ENCODE assay signal across 9 cellular contexts in the genomic region with DNA sequence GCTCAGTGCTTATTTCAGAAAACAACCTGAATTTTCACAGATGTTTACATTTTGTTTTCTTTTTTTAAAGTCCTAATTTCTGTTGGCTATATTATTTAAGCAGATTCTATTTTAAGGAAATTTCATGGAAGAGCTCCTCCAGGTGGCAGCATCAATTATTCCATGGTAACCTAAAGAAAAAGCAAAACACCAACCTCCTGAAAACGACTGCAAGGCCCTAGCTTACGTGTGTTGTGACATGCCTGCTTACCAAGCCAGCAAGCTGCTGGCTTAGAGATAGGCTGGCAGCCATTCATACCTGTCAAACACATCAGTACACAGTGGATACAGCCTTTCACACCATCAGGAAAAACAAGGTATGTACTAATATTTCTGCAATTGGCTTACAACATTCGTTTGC.
DNase-seq lines count a peak whose midpoint lies in the region; ATAC-seq, FAIRE-seq and TF ChIP-seq lines count a peak whose summit lies in the region.
"Had no signal": no experiment of that assay in that cellular context is flagged by ENCODE, and none has a peak within 500 bp of the region (broad histone marks: within the 10 kb centered on the region; RNA-seq: fewer than 3 reads in every experiment).

No MANE protein-coding gene starts in this region.

- peak; percentile 55 for DNase-seq in GM23248
- no peak for DNase-seq in PC-9
- peak; percentile 37 to 72 for DNase-seq in fibroblast of lung (ENCODE audit: low read depth in 2 of 2)
- DNase-seq in pancreas: peak in 4 of 6 donors; percentile 53 to 77 (median 70)
- DNase-seq in activated CD4-positive, alpha-beta T cell treated with anti-CD3 and anti-CD28 coated beads for 4 hours: no peak
- DNase-seq in stimulated activated CD4-positive, alpha-beta T cell treated with anti-CD3 and anti-CD28 coated beads, Interleukin-2, amount 100 ng/mL, for 48 hours: no peak
- DNase-seq: effector memory CD8-positive, alpha-beta T cell had no signal

- H3F3A ChIP-seq in GM23248 (ENCODE audit: insufficient read depth) (no peaks in the 10 kb centered on the region; the same call in 1 of the 2 replicates), PC-9 (ENCODE audit: insufficient read depth, low read depth) (peaks cover 5% of the 10 kb centered on the region; the same call in 1 of the 2 replicates)

- BruUV-seq in PC-9 (replicated peaks; lab: Mats Ljungman, UMichigan): no TSS peak

- peak; percentile 98 to 100 (median 100) for ATAC-seq in pancreas
- ATAC-seq in HG02642 (IDR thresholded peaks at IDR 0.05; ENCODE audit: poor library complexity, unreplicated experiment): no peak
- no peak for ATAC-seq in HG02973 (IDR thresholded peaks at IDR 0.05; ENCODE audit: unreplicated experiment)
- ATAC-seq: effector memory CD8-positive, alpha-beta T cell had no signal

- POLR2A ChIA-PET in PC-9 (lab: Charles Lee; ENCODE audit: unreplicated experiment): interaction anchor here (0.7 kb wide), 1 partner anchor 27 kb away, joined by 3 read pairs; no protein-coding TSS in a partner anchor

- CTCF ChIA-PET in PC-9 (lab: Charles Lee): interaction anchor here (0.6 to 1.2 kb wide), 8 partner anchors 70 to 831 kb away, joined by 3 to 15 read pairs (median 6); no protein-coding TSS in a partner anchor

- H4K20me1 ChIP-seq in GM23248 (ENCODE audit: insufficient read depth) (no peaks in the 10 kb centered on the region), PC-9 (ENCODE audit: insufficient read depth) (no peaks in the 10 kb centered on the region), fibroblast of lung (ENCODE audit: control insufficient read depth, extremely low read depth, insufficient read depth, low read length) (no peaks in the 10 kb centered on the region)

- no peak overlapping the region for H3K4me2 ChIP-seq in GM23248 (ENCODE audit: unreplicated experiment)
- no peak overlapping the region for H3K4me2 ChIP-seq in PC-9
- H3K4me2 ChIP-seq in fibroblast of lung (ENCODE audit: extremely low read depth, insufficient read depth, low read length): no peak overlapping the region

- WGBS in GM23248 (ENCODE audit: low coverage in 1 of 2, low lambda C conversion rate in 2 of 2, missing lambda C conversion rate in 2 of 2), 2 experiments: 56 to 59% methylated on average over 3 of the region's 3 CpGs
- WGBS in pancreas, 2 donors: 5 to 6% methylated on average over 3 of the region's 3 CpGs

- TF ChIP-seq CTCF in PC-9 (conservative IDR thresholded peaks at IDR 0.05): peak; percentile 53
- peak; percentile 33 to 48 for TF ChIP-seq CTCF in fibroblast of lung (conservative IDR thresholded peaks at IDR 0.05 in 1 of 2, IDR thresholded peaks at IDR 0.05 in 1 of 2; ENCODE audit: low read depth in 1 of 2, low read length in 2 of 2)
- TF ChIP-seq CTCF in pancreas (IDR thresholded peaks at IDR 0.05): no peak

- in situ Hi-C loops in GM23248 (cut with MboI): loop anchor here (25.0 kb wide), 1 partner anchor 89 kb away; no protein-coding TSS in a partner anchor

- H3K79me2 ChIP-seq in GM23248 (ENCODE audit: insufficient read depth) (peaks cover 44% of the 10 kb centered on the region; the same call in 1 of the 2 replicates), PC-9 (ENCODE audit: low read depth) (no peaks in the 10 kb centered on the region), fibroblast of lung (ENCODE audit: control insufficient read depth, insufficient read depth, low read length) (peaks cover 5% of the 10 kb centered on the region)

- H3K9ac ChIP-seq in GM23248 (no peak overlapping the region), fibroblast of lung (ENCODE audit: insufficient read depth, low read length) (no peak overlapping the region)

- H3K27me3 ChIP-seq in GM23248 (replicated peaks; ENCODE audit: insufficient read depth) (no peaks in the 10 kb centered on the region), PC-9 (ENCODE audit: insufficient read depth, low read depth) (no peaks in the 10 kb centered on the region), fibroblast of lung (ENCODE audit: control insufficient read depth, insufficient read depth, low read length) (no peaks in the 10 kb centered on the region), pancreas (no peaks in the 10 kb centered on the region)

- H2AFZ ChIP-seq in GM23248 (no peak overlapping the region), PC-9 (no peak overlapping the region), fibroblast of lung (ENCODE audit: low read length) (no peak overlapping the region)

- H3K4me3 ChIP-seq in GM23248 (no peak overlapping the region), PC-9 (no peak overlapping the region), fibroblast of lung (replicated peaks in 1 of 4; ENCODE audit: control extremely low read depth in 1 of 4, insufficient read depth in 1 of 4, low read depth in 3 of 4, low read length in 4 of 4) (no peak overlapping the region), pancreas (no peak overlapping the region)

- intact Hi-C loops in PC-9 (cut with micrococcal nuclease; ENCODE audit: unreplicated experiment): loop anchor here (5.0 kb wide), 1 partner anchor 204 kb away; no protein-coding TSS in a partner anchor
- intact Hi-C loops in pancreas (cut with DNase I): no loop called here

- peaks cover 31% of the 10 kb centered on the region for H3K36me3 ChIP-seq in GM23248 (ENCODE audit: low read depth)
- peaks cover 3% of the 10 kb centered on the region for H3K36me3 ChIP-seq in PC-9 (ENCODE audit: low read depth)
- H3K36me3 ChIP-seq in fibroblast of lung (ENCODE audit: control insufficient read depth, insufficient read depth, low read length): peaks cover 3% of the 10 kb centered on the region
- peaks cover 0 to 24% (median 4%) of the 10 kb centered on the region in 3 donors for H3K36me3 ChIP-seq in pancreas

- no peaks in the 10 kb centered on the region for H3K9me2 ChIP-seq in GM23248 (ENCODE audit: insufficient read depth)
- no peaks in the 10 kb centered on the region for H3K9me2 ChIP-seq in PC-9 (ENCODE audit: insufficient read depth)

- H3K27ac ChIP-seq in GM23248 (no peak overlapping the region), PC-9 (no peak overlapping the region), fibroblast of lung (ENCODE audit: insufficient read depth, low read length) (peak overlapping the region; percentile 39), pancreas (peak overlapping the region in 2 of 4 donors; percentile 13 to 44)

- no peak for FAIRE-seq in pancreas (lab: Jason Lieb, UNC)

- no peaks in the 10 kb centered on the region for H3K4me1 ChIP-seq in GM23248 (ENCODE audit: insufficient read depth)
- H3K4me1 ChIP-seq in PC-9 (replicated peaks; ENCODE audit: insufficient read depth): no peaks in the 10 kb centered on the region
- H3K4me1 ChIP-seq in fibroblast of lung (ENCODE audit: control insufficient read depth, extremely low read depth, insufficient read depth, low read length): peaks cover 4% of the 10 kb centered on the region
- H3K4me1 ChIP-seq in pancreas: peaks cover 0 to 5% (median 4%) of the 10 kb centered on the region in 3 donors

- no peaks in the 10 kb centered on the region for H3K9me3 ChIP-seq in GM23248 (ENCODE audit: low read depth)
- no peaks in the 10 kb centered on the region for H3K9me3 ChIP-seq in PC-9 (ENCODE audit: insufficient read depth, low read depth)
- no peaks in the 10 kb centered on the region for H3K9me3 ChIP-seq in fibroblast of lung (ENCODE audit: control insufficient read depth, insufficient read depth, low read depth, low read length)
- no peaks in the 10 kb centered on the region for H3K9me3 ChIP-seq in pancreas

Comparison
In these comparisons a context has a peak if more than half of its experiments do, and no peak if none do; other contexts are left out.
1. DNase-seq: peak in GM23248 (single experiment), fibroblast of lung (2 of 2) and pancreas (4 of 6); none in PC-9 (0 of 2), activated CD4-positive, alpha-beta T cell treated with anti-CD3 and anti-CD28 coated beads for 4 hours (0 of 2) and stimulated activated CD4-positive, alpha-beta T cell treated with anti-CD3 and anti-CD28 coated beads, Interleukin-2, amount 100 ng/mL, for 48 hours (0 of 2).
2. CTCF ChIP-seq: peak in PC-9 (single experiment) and fibroblast of lung (2 of 2); none in pancreas (0 of 4).
3. ATAC-seq: peak in pancreas (4 of 4); none in HG02642 (single experiment) and HG02973 (single experiment).